In the genomic region with DNA sequence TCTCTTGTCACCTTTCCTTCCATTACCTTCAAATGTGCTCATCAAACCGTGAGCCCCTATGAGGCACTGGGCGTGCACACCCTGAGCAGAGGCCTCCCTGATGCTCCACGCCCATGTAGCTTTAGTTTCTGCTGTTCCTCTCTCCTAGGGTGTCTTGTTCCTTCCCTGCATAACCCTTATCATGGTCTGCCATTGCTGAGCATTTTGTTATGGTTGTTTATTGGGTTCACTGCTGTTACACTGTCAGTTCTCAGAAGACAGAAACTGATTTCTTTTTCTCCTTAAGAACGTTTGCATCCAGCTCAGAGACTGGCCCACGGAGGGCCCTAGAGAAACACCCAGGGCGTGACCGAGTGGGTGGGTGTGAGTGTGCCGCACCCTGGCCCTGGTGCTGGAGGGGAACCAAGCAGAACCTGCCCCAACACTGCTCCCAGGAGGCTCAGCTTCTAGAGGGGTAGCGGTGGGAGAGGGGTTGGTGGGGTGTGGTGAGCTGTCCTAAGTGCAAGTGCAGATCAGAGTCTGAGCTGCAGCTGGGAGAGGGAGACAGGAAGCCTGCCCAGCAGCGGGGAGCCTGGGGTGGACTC, we compare ENCODE assay signal across 1 cellular context.
TF ChIP-seq lines count a peak whose summit lies in the region.

No MANE protein-coding gene starts in this region.

TF ChIP-seq in GM12878, 131 proteins besides CTCF, POLR2A, EP300 and RAD21 (continued from another document):
- TF ChIP-seq ZBTB11 (CRISPR knock-in tag; IDR thresholded peaks at IDR 0.05) (no peak), LARP7 (IDR thresholded peaks at IDR 0.05) (no peak), E4F1 (IDR thresholded peaks at IDR 0.05; ENCODE audit: borderline replicate concordance, partially characterized antibody) (no peak), TBL1XR1 (IDR thresholded peaks at IDR 0.05; ENCODE audit: low read depth, low read length) (no peak), STAT1 (conservative IDR thresholded peaks at IDR 0.05) (no peak), CREB1 (IDR thresholded peaks at IDR 0.05; ENCODE audit: low read depth) (no peak)
- TF ChIP-seq, protein P1, sequence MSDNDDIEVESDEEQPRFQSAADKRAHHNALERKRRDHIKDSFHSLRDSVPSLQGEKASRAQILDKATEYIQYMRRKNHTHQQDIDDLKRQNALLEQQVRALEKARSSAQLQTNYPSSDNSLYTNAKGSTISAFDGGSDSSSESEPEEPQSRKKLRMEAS (IDR thresholded peaks at IDR 0.05; ENCODE audit: low read depth, low read length): no peak
